In genomic region chr15:50235794-50236193, GRCh38 we compare ENCODE assay signal across 22 cellular contexts. TPM values are rescaled to one million over a fixed set of nuclear protein-coding genes. Genes with fewer than 3 reads are reported as not detected.
DNase-seq lines count a peak whose midpoint lies in the region; ATAC-seq, FAIRE-seq and TF ChIP-seq lines count a peak whose summit lies in the region.
"Had no signal": no experiment of that assay in that cellular context is flagged by ENCODE, and none has a peak within 500 bp of the region (broad histone marks: within the 10 kb centered on the region; RNA-seq: fewer than 3 reads in every experiment).

No MANE protein-coding gene starts in this region.

- H3K27me3 ChIP-seq in K562 (ENCODE audit: control insufficient read depth in 2 of 2, insufficient read depth in 2 of 2, low read length in 2 of 2) (no peaks in the 10 kb centered on the region), mesenchymal stem cell (ENCODE audit: control insufficient read depth in 1 of 2, insufficient read depth in 1 of 2, low read length in 2 of 2) (no peaks in the 10 kb centered on the region)
- H3K27me3 ChIP-seq: BLaER1 treated with 17β-estradiol and CSF1 and Interleukin-3, amounts not matched to agents 10 nM and 100 nM; SJCRH30 had no signal

- H3K9me1 ChIP-seq in K562 (ENCODE audit: control insufficient read depth, insufficient read depth, low read length) = no peaks in the 10 kb centered on the region

- in situ Hi-C loops in K562 (cut with MboI) = no loop called here

- CTCF ChIA-PET in K562 (lab: Yijun Ruan, JAX; ENCODE audit: low intra/inter-chr PET ratio) (no interaction called here), RWPE1 (lab: Yijun Ruan, JAX) (no interaction called here)

- WGBS in K562 (ENCODE audit: insufficient coverage, low coverage, missing lambda C conversion rate) = 10% methylated on average over 1 of the region's 1 CpG
- WGBS in mesenchymal stem cell = 69% methylated on average over 1 of the region's 1 CpG

- no peak overlapping the region for H3K4me3 ChIP-seq in K562
- no peak overlapping the region for H3K4me3 ChIP-seq in fibroblast of pulmonary artery (replicated peaks; ENCODE audit: low read depth, low read length)
- no peak overlapping the region for H3K4me3 ChIP-seq in mesenchymal stem cell (ENCODE audit: insufficient read depth in 1 of 2, low read depth in 1 of 2, low read length in 2 of 2)
- H3K4me3 ChIP-seq: BLaER1 treated with 17β-estradiol and CSF1 and Interleukin-3, amounts not matched to agents 10 nM and 100 nM; SJCRH30 had no signal

- H4K8ac ChIP-seq in mesenchymal stem cell (ENCODE audit: low read length) = no peak overlapping the region

- peaks cover 0 to 18% of the 10 kb centered on the region in 2 experiments; a peak in 2 of 5 replicates for H3K4me1 ChIP-seq in K562 (replicated peaks in 1 of 2; ENCODE audit: control insufficient read depth in 2 of 2, insufficient read depth in 2 of 2, low read length in 2 of 2)
- no peaks in the 10 kb centered on the region for H3K4me1 ChIP-seq in mesenchymal stem cell (ENCODE audit: control insufficient read depth, insufficient read depth, low read depth, low read length)
- H3K4me1 ChIP-seq: SJCRH30 had no signal

- H4K91ac ChIP-seq in mesenchymal stem cell (ENCODE audit: low read length) = no peak overlapping the region

- H3K4me1 Mint-ChIP-seq in HFFc6 (ENCODE audit: low read depth) = peaks cover 11% of the 10 kb centered on the region
- H3K4me1 Mint-ChIP-seq: IgD-negative memory B cell had no signal

- POLR2A ChIA-PET in K562 (lab: Yijun Ruan, JAX) = interaction anchor here (1.0 kb wide), 1 partner anchor 13 kb away, joined by 3 read pairs; no protein-coding TSS in a partner anchor
- POLR2A ChIA-PET in RWPE1 (lab: Yijun Ruan, JAX; ENCODE audit: low non-redundant PET) = no interaction called here

- intact Hi-C loops in K562 (cut with micrococcal nuclease) = no loop called here

- no peaks in the 10 kb centered on the region for H3K9me3 Mint-ChIP-seq in HFFc6
- H3K9me3 Mint-ChIP-seq: CD8-positive, alpha-beta T cell; IgD-negative memory B cell had no signal

- H2AK5ac ChIP-seq in mesenchymal stem cell (ENCODE audit: low read length, severe bottlenecking) = no peak overlapping the region

- no peak overlapping the region for H3K23ac ChIP-seq in mesenchymal stem cell (ENCODE audit: low read length in 2 of 2)

- H3K27me3 Mint-ChIP-seq in HFFc6 (ENCODE audit: insufficient read depth) = no peaks in the 10 kb centered on the region
- H3K27me3 Mint-ChIP-seq: IgD-negative memory B cell had no signal

- no peak overlapping the region for H2BK120ac ChIP-seq in mesenchymal stem cell (ENCODE audit: low read depth, low read length)

- peak; percentile 87 for ATAC-seq in K562
- no peak for ATAC-seq in GM21619 (IDR thresholded peaks at IDR 0.05; ENCODE audit: unreplicated experiment)
- ATAC-seq: CD8-positive, alpha-beta T cell had no signal

- no peaks in the 10 kb centered on the region for H3K79me1 ChIP-seq in mesenchymal stem cell (replicated peaks; ENCODE audit: low read length, poor library complexity, severe bottlenecking)

- peak; percentile 32 for DNase-seq in HFFc6
- DNase-seq in K562 (ENCODE audit: extremely low read depth in 1 of 4, low spot score in 3 of 4) = peak; percentile 63 to 69 (median 66)
- peak; percentile 24 for DNase-seq in fibroblast of pulmonary artery (ENCODE audit: low read depth)
- DNase-seq in mesenchymal stem cell = peak; percentile 9
- DNase-seq in amygdala (lab: John Stamatoyannopoulos, UW) = no peak
- no peak for DNase-seq in RWPE1 (ENCODE audit: low spot score)
- DNase-seq: CD8-positive, alpha-beta T cell; DMS53; NCI-H1092 treated with DMSO at 0.1 percent for 48 hours; NCI-H2081 treated with DMSO at 0.1 percent for 48 hours; NCI-H510A; NCI-H748 treated with DMSO at 0.1 percent for 48 hours; RPMI8226; SJCRH30 had no signal

- no peak overlapping the region; the same call in 1 of the 2 replicates for H3K27ac Mint-ChIP-seq in HFFc6
- H3K27ac Mint-ChIP-seq: CD8-positive, alpha-beta T cell; IgD-negative memory B cell had no signal

- H3K27ac ChIP-seq in K562 (ENCODE audit: extremely low read depth, low read depth, low read length) = no peak overlapping the region
- no peak overlapping the region for H3K27ac ChIP-seq in mesenchymal stem cell (ENCODE audit: low read length, poor library complexity, severe bottlenecking)
- H3K27ac ChIP-seq in RWPE1 = no peak overlapping the region
- H3K27ac ChIP-seq: BLaER1 treated with 17β-estradiol and CSF1 and Interleukin-3, amounts not matched to agents 10 nM and 100 nM; HL-60; SJCRH30 had no signal

- H3K14ac ChIP-seq in mesenchymal stem cell (ENCODE audit: low read length in 2 of 2) = no peak overlapping the region

- H2BK5ac ChIP-seq in mesenchymal stem cell (ENCODE audit: low read depth, low read length, poor library complexity, severe bottlenecking) = no peak overlapping the region

- no peak overlapping the region for H3K4ac ChIP-seq in mesenchymal stem cell (ENCODE audit: low read depth in 1 of 2, low read length in 2 of 2)

- no peak overlapping the region for H3K18ac ChIP-seq in mesenchymal stem cell (ENCODE audit: low read depth in 1 of 2, low read length in 2 of 2)

- no peak overlapping the region for H3K4me2 ChIP-seq in K562 (ENCODE audit: insufficient read depth, low read length)
- H3K4me2 ChIP-seq in mesenchymal stem cell (ENCODE audit: low read length, poor library complexity, severe bottlenecking) = no peak overlapping the region
- H3K4me2 ChIP-seq: BLaER1 treated with 17β-estradiol and CSF1 and Interleukin-3, amounts not matched to agents 10 nM and 100 nM had no signal

- H2AFZ ChIP-seq in K562 (ENCODE audit: low read depth, low read length) (no peak overlapping the region), mesenchymal stem cell (ENCODE audit: low read depth, low read length) (no peak overlapping the region)

- TF ChIP-seq POLR2A in K562 (conservative IDR thresholded peaks at IDR 0.05) = no peak

- H2BK15ac ChIP-seq in mesenchymal stem cell (ENCODE audit: low read depth, poor library complexity, severe bottlenecking) = no peak overlapping the region

- no peaks in the 10 kb centered on the region for H3K79me2 ChIP-seq in K562 (ENCODE audit: control insufficient read depth, insufficient read depth, low read length)

- H3K36me3 ChIP-seq in K562 (ENCODE audit: control insufficient read depth, insufficient read depth, low read length) (peaks cover 11% of the 10 kb centered on the region; the same call in 2 of the 3 replicates), mesenchymal stem cell (ENCODE audit: control insufficient read depth in 1 of 2, insufficient read depth in 2 of 2, low read depth in 1 of 2, low read length in 2 of 2) (no peaks in the 10 kb centered on the region)
- H3K36me3 ChIP-seq: SJCRH30 had no signal

- H3K4me3 Mint-ChIP-seq in HFFc6 = no peak overlapping the region; the same call in 1 of the 2 replicates
- H3K4me3 Mint-ChIP-seq: CD8-positive, alpha-beta T cell; IgD-negative memory B cell had no signal

- H3K9ac ChIP-seq in K562 (ENCODE audit: insufficient read depth in 1 of 2, low read depth in 2 of 2, low read length in 2 of 2) = no peak overlapping the region
- H3K9ac ChIP-seq in mesenchymal stem cell (ENCODE audit: low read length) = no peak overlapping the region
- H3K9ac ChIP-seq: BLaER1 treated with 17β-estradiol and CSF1 and Interleukin-3, amounts not matched to agents 10 nM and 100 nM had no signal

- H2BK12ac ChIP-seq in mesenchymal stem cell (ENCODE audit: low read length in 2 of 2) = no peak overlapping the region

- H3K9me3 ChIP-seq in K562 (replicated peaks; ENCODE audit: control insufficient read depth, insufficient read depth, low read depth, low read length) = no peaks in the 10 kb centered on the region
- no peaks in the 10 kb centered on the region for H3K9me3 ChIP-seq in mesenchymal stem cell (ENCODE audit: control insufficient read depth, low read length)
- H3K9me3 ChIP-seq: BLaER1 treated with 17β-estradiol and CSF1 and Interleukin-3, amounts not matched to agents 10 nM and 100 nM; SJCRH30 had no signal

- peak; percentile 82 for FAIRE-seq in K562 (lab: Jason Lieb, UNC)
- FAIRE-seq: GM12891, H54 had no signal

- no TSS peak for BruUV-seq in K562 (replicated peaks; lab: Mats Ljungman, UMichigan)

- H4K20me1 ChIP-seq in K562 (replicated peaks; ENCODE audit: control insufficient read depth, insufficient read depth, low read length) = no peaks in the 10 kb centered on the region
- H4K20me1 ChIP-seq: BLaER1 treated with 17β-estradiol and CSF1 and Interleukin-3, amounts not matched to agents 10 nM and 100 nM had no signal

- TF ChIP-seq CTCF in HFFc6 (IDR thresholded peaks at IDR 0.05) (no peak), K562 (IDR thresholded peaks at IDR 0.05 in 2 of 3, conservative IDR thresholded peaks at IDR 0.05 in 1 of 3; ENCODE audit: insufficient read depth in 2 of 3, low read depth in 1 of 3, low read length in 3 of 3) (no peak), fibroblast of pulmonary artery (IDR thresholded peaks at IDR 0.05; ENCODE audit: low read length, missing control alignments) (no peak), RWPE1 (conservative IDR thresholded peaks at IDR 0.05; ENCODE audit: low read depth) (no peak)

- no peak; the same call in 1 of the 2 replicates for TF ChIP-seq EP300 in K562 (IDR thresholded peaks at IDR 0.05; ENCODE audit: low read length)

- TF ChIP-seq RAD21 in K562 (CRISPR knock-in tag; conservative IDR thresholded peaks at IDR 0.05 in 1 of 2, IDR thresholded peaks at IDR 0.05 in 1 of 2) = no peak

- no peaks in the 10 kb centered on the region for H3K36me3 Mint-ChIP-seq in HFFc6 (ENCODE audit: low read depth)
- H3K36me3 Mint-ChIP-seq: CD8-positive, alpha-beta T cell; IgD-negative memory B cell had no signal

RNA-seq across cellular contexts. Expression of gene HDC, which starts 29.7 kb away (rescaled TPM):
- total RNA-seq in HFFc6 (2021; fragmentation: NEBNext Ultra II Directional; extraction: Animal tissue kit (Norgen Biotek cat#: 25700)) = under 1 TPM in 1 of 6 experiments, not detected in 5; 0.07 TPM
- 0.65 TPM in 1 of 2 replicates, not detected in the other for total RNA-seq in K562 (2011; cell fraction: chromatin; rRNA removed; ENCODE audit: low replicate concordance)
- total RNA-seq in K562 (2011; cell fraction: nucleolus; rRNA removed) = 0.13 TPM in 1 of 2 replicates, not detected in the other
- total RNA-seq in K562 (2011; cell fraction: nucleoplasm; rRNA removed) = 0.31 and 0.37 TPM in 2 replicates
- 0.37 and 2.0 TPM in 2 replicates for total RNA-seq in K562 (2014; rRNA removed)
- 0.33 and 0.70 TPM in 2 replicates for total RNA-seq in K562 (2014; rRNA removed; fragmentation: Illumina TruSeq; extraction: Trizol)
- 4.3 and 5.3 TPM in 2 replicates for total RNA-seq in K562 (2015; rRNA removed; fragmentation: Illumina TruSeq; extraction: Trizol)
- 0.71 and 1.1 TPM in 2 replicates for total RNA-seq in K562 (2021)
- polyA plus RNA-seq in K562 (2011; rRNA removed) = 0.20 and 0.26 TPM in 2 replicates
- polyA plus RNA-seq in K562 (2011; cell fraction: cytosol; rRNA removed) = 0.31 TPM in 1 of 2 replicates, not detected in the other
- 0.91 and 1.6 TPM in 2 replicates for polyA plus RNA-seq in K562 (2011; cell fraction: nucleus; rRNA removed)
- 4.9 and 5.5 TPM in 2 replicates for polyA plus RNA-seq in K562 (2012)
- polyA plus RNA-seq in K562 (2014; fragmentation: Illumina TruSeq; extraction: Trizol) = 1.1 and 1.4 TPM in 2 replicates
- polyA plus RNA-seq in K562 (2014; fragmentation: Nextera tagmentation; extraction: Ambion mirVana) = under 1 TPM; 0.69 to 0.99 TPM
- polyA plus RNA-seq in K562 (2014; rRNA removed) = 1.5 and 2.5 TPM in 2 replicates
- 0.21 TPM in 1 of 2 replicates, not detected in the other for polyA minus RNA-seq in K562 (2011; rRNA and poly(A)+ RNA removed)
- not detected in 2 replicates for polyA minus RNA-seq in K562 (2011; cell fraction: cytosol; rRNA and poly(A)+ RNA removed)
- polyA minus RNA-seq in K562 (2011; cell fraction: nucleus; rRNA and poly(A)+ RNA removed) = 0.11 and 0.13 TPM in 2 replicates
- not detected for polyA plus RNA-seq in mesenchymal stem cell (2013, experiment 1 of 2)
- polyA plus RNA-seq in mesenchymal stem cell (2013, experiment 2 of 2) = not detected
- total RNA-seq: CD8-positive, alpha-beta T cell; HT1080; LHCN-M2; SJCRH30 had no signal
- polyA plus RNA-seq: IgD-negative memory B cell had no signal

RNA-seq across cellular contexts. Expression of gene SLC27A2, which starts 53.8 kb away (rescaled TPM):
- 1 to 10 TPM in 5 of 6 experiments, under 1 TPM in 1; 0.87 to 2.0 (median 1.3) TPM for total RNA-seq in HFFc6 (2021; fragmentation: NEBNext Ultra II Directional; extraction: Animal tissue kit (Norgen Biotek cat#: 25700))
- total RNA-seq in K562 (2011; cell fraction: chromatin; rRNA removed; ENCODE audit: low replicate concordance) = 18.7 and 19.9 TPM in 2 replicates
- total RNA-seq in K562 (2011; cell fraction: nucleolus; rRNA removed) = 25.3 and 28.2 TPM in 2 replicates
- 18.4 and 21.5 TPM in 2 replicates for total RNA-seq in K562 (2011; cell fraction: nucleoplasm; rRNA removed)
- 28.0 and 29.3 TPM in 2 replicates for total RNA-seq in K562 (2014; rRNA removed)
- total RNA-seq in K562 (2014; rRNA removed; fragmentation: Illumina TruSeq; extraction: Trizol) = 22.7 and 25.0 TPM in 2 replicates
- 33.1 and 38.0 TPM in 2 replicates for total RNA-seq in K562 (2015; rRNA removed; fragmentation: Illumina TruSeq; extraction: Trizol)
- total RNA-seq in K562 (2021) = 20.9 and 24.4 TPM in 2 replicates
- polyA plus RNA-seq in K562 (2011; rRNA removed) = 17.5 and 17.8 TPM in 2 replicates
- polyA plus RNA-seq in K562 (2011; cell fraction: cytosol; rRNA removed) = 12.9 and 18.4 TPM in 2 replicates
- polyA plus RNA-seq in K562 (2011; cell fraction: nucleus; rRNA removed) = 8.3 and 8.7 TPM in 2 replicates
- polyA plus RNA-seq in K562 (2012) = 20.3 and 44.3 TPM in 2 replicates
- polyA plus RNA-seq in K562 (2014; fragmentation: Illumina TruSeq; extraction: Trizol) = 18.8 and 24.2 TPM in 2 replicates
- polyA plus RNA-seq in K562 (2014; fragmentation: Nextera tagmentation; extraction: Ambion mirVana) = 1 to 10 TPM; 4.9 to 6.8 TPM
- polyA plus RNA-seq in K562 (2014; rRNA removed) = 16.6 and 27.7 TPM in 2 replicates
- 27.3 and 31.1 TPM in 2 replicates for polyA minus RNA-seq in K562 (2011; rRNA and poly(A)+ RNA removed)
- 15.9 and 19.0 TPM in 2 replicates for polyA minus RNA-seq in K562 (2011; cell fraction: cytosol; rRNA and poly(A)+ RNA removed)
- polyA minus RNA-seq in K562 (2011; cell fraction: nucleus; rRNA and poly(A)+ RNA removed) = 11.8 and 13.1 TPM in 2 replicates
- not detected for polyA plus RNA-seq in mesenchymal stem cell (2013, experiment 1 of 2)
- not detected for polyA plus RNA-seq in mesenchymal stem cell (2013, experiment 2 of 2)
- total RNA-seq: HT1080, LHCN-M2, SJCRH30 had no signal

Comparison
In these comparisons a context has a peak if more than half of its experiments do, and no peak if none do; other contexts are left out.
1. DNase-seq: peak in HFFc6 (single experiment), K562 (4 of 4), fibroblast of pulmonary artery (single experiment) and mesenchymal stem cell (single experiment); none in amygdala (0 of 56) and RWPE1 (single experiment).
2. RNA of gene SLC27A2, which starts 53.8 kb away (total RNA-seq): 18.4 to 38.0 TPM in K562; 0.87 to 2.0 TPM in HFFc6; every median in the first group is over 4 times any median in the second.